In genomic region chr16:2912330-2913199, GRCh38 we compare ENCODE assay signal across 1 cellular context.
TF ChIP-seq lines count a peak whose summit lies in the region.

No MANE protein-coding gene starts in this region.

TF ChIP-seq in WTC11, 78 proteins besides CTCF, POLR2A, EP300 and RAD21 (continued from another document):
- TF ChIP-seq AFF4 (CRISPR knock-in tag; IDR thresholded peaks at IDR 0.05; ENCODE audit: borderline replicate concordance) (no peak), PREB (CRISPR knock-in tag; IDR thresholded peaks at IDR 0.05; ENCODE audit: borderline replicate concordance) (no peak), AR (CRISPR knock-in tag; IDR thresholded peaks at IDR 0.05) (no peak), SP1 (CRISPR knock-in tag; conservative IDR thresholded peaks at IDR 0.05) (no peak), ZNF671 (CRISPR knock-in tag; IDR thresholded peaks at IDR 0.05) (no peak), E2F1 (CRISPR knock-in tag; IDR thresholded peaks at IDR 0.05) (no peak), ZNF138 (CRISPR knock-in tag; conservative IDR thresholded peaks at IDR 0.05) (no peak), EMX1 (CRISPR knock-in tag; IDR thresholded peaks at IDR 0.05) (no peak), NR3C1 (CRISPR knock-in tag; conservative IDR thresholded peaks at IDR 0.05; ENCODE audit: low read depth) (no peak)
